ENCODE assay signal across 8 cellular contexts in the genomic region with DNA sequence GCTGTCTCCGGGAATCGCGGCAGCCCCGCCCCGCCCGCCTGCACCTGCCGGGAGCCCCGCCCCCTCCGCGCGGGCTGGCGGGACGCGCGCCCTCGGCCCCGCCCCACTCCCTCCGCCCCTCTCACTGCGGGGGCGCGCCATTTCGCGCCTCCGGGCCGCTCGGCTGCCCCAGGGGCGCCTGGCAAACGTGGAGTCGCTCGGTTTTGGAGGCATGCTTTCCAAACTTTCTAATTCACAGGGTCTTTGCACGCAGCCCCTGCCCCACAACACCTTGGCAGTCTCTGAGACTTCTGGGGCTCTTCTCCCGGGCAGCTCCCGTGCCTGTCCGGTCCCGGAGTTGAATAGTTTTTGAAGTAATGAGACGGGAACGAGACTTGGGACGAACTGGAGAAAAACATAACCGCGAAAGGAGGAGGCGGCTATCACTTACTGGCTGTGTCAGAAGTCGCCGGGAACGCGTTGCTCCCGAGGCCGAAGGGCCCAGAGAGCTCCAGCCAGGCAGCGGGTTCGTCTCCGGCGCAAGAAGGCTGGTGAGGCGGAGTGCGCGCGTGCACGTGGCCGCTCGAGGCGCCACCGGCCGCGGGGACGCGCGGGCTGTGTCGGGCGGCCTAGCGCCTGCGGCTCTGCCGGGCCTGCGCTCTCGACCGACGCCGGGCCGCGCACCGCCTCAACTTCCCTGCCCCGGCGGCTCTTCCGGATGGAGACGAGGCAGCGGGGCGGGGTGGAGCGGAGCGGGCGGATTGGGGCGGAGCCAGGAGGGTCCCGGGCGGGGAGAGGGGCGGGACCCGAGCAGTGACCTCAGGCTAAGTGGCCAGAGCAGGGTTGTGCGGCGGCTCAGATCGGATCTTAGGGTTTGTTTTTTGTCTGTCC. TPM values are rescaled to one million over a fixed set of nuclear protein-coding genes. Genes with fewer than 3 reads are reported as not detected.
DNase-seq lines count a peak whose midpoint lies in the region; ATAC-seq and TF ChIP-seq lines count a peak whose summit lies in the region.

A gene (minus strand): TSS at position 699 of the 870 bp plus-strand sequence. CDS start 3,436 bp downstream, outside the sequence.

- H3K27ac ChIP-seq in muscle layer of colon (ENCODE audit: low read depth, low read length) = peak within 1 kb of the TSS; percentile 100

- DNase-seq in DMS53 (lab: John Stamatoyannopoulos, UW) = peak; percentile 96
- DNase-seq in activated T-cell treated with anti-CD3 and anti-CD28 coated beads, Interleukin-2, amount 50 U/mL, for 24 hours = peak; percentile 93
- DNase-seq in stimulated activated CD8-positive, alpha-beta memory T cell treated with anti-CD3 and anti-CD28 coated beads, Interleukin-7, amount 100 ng/mL, for 24 hours (ENCODE audit: low read depth) = peak; percentile 73

- H3K27me3 Mint-ChIP-seq in IgD-negative memory B cell = no peaks in the 10 kb centered on the region
- H3K27me3 Mint-ChIP-seq in activated T-cell treated with anti-CD3 and anti-CD28 coated beads, Interleukin-2, amount 50 U/mL, for 24 hours = no peaks in the 10 kb centered on the region

- H3K4me3 ChIP-seq in muscle layer of colon (ENCODE audit: low read depth in 1 of 2, low read length in 2 of 2) = peak within 1 kb of the TSS; percentile 95 to 99

- peaks cover 3% of the 10 kb centered on the region for H3K4me1 ChIP-seq in muscle layer of colon (ENCODE audit: insufficient read depth, low read length)

- peak within 1 kb of the TSS; percentile 81 to 94 (median 94) for H3K27ac Mint-ChIP-seq in IgD-negative memory B cell
- H3K27ac Mint-ChIP-seq in activated T-cell treated with anti-CD3 and anti-CD28 coated beads, Interleukin-2, amount 50 U/mL, for 24 hours = peak within 1 kb of the TSS; percentile 97

- peaks cover 0 to 2% (median 0%) of the 10 kb centered on the region in 3 donors for H3K9me3 Mint-ChIP-seq in IgD-negative memory B cell
- peaks cover 3% of the 10 kb centered on the region for H3K9me3 Mint-ChIP-seq in activated T-cell treated with anti-CD3 and anti-CD28 coated beads, Interleukin-2, amount 50 U/mL, for 24 hours

- H3K36me3 Mint-ChIP-seq in IgD-negative memory B cell = peaks cover 6% of the 10 kb centered on the region
- peaks cover 70% of the 10 kb centered on the region for H3K36me3 Mint-ChIP-seq in activated T-cell treated with anti-CD3 and anti-CD28 coated beads, Interleukin-2, amount 50 U/mL, for 24 hours (ENCODE audit: low read depth)

- ATAC-seq in GM21576 (IDR thresholded peaks at IDR 0.05; ENCODE audit: unreplicated experiment) = peak; percentile 94
- peak; percentile 98 for ATAC-seq in esophagus mucosa

- peak within 1 kb of the TSS; percentile 78 for H3K9ac ChIP-seq in muscle layer of colon (ENCODE audit: low read length)

- no peaks in the 10 kb centered on the region for H3K27me3 ChIP-seq in muscle layer of colon (ENCODE audit: control insufficient read depth in 1 of 2, insufficient read depth in 2 of 2, low read length in 2 of 2)

- peaks cover 7% of the 10 kb centered on the region for H3K36me3 ChIP-seq in muscle layer of colon (ENCODE audit: insufficient read depth, low read length)

- H3K4me1 Mint-ChIP-seq in IgD-negative memory B cell = peaks cover 16 to 31% (median 24%) of the 10 kb centered on the region in 3 donors
- peaks cover 49% of the 10 kb centered on the region for H3K4me1 Mint-ChIP-seq in activated T-cell treated with anti-CD3 and anti-CD28 coated beads, Interleukin-2, amount 50 U/mL, for 24 hours (ENCODE audit: low read depth)

- H3K4me3 Mint-ChIP-seq in IgD-negative memory B cell = peak within 1 kb of the TSS; percentile 89 to 98 (median 94)
- H3K4me3 Mint-ChIP-seq in activated T-cell treated with anti-CD3 and anti-CD28 coated beads, Interleukin-2, amount 50 U/mL, for 24 hours = peak within 1 kb of the TSS; percentile 89

- H3K9me3 ChIP-seq in muscle layer of colon (ENCODE audit: low read length) = no peaks in the 10 kb centered on the region

TF ChIP-seq in PFSK-1, 5 proteins besides CTCF, POLR2A, EP300 and RAD21:
- TF ChIP-seq POLR2AphosphoS5 (IDR thresholded peaks at IDR 0.05; ENCODE audit: low read depth, low read length) (0 out of 2 replicates have a peak, but pooled peaks have one; percentile 25), SIN3A (IDR thresholded peaks at IDR 0.05; ENCODE audit: borderline replicate concordance, insufficient read depth, low read length) (0 out of 2 replicates have a peak, but pooled peaks have one; percentile 26), TAF1 (IDR thresholded peaks at IDR 0.05; ENCODE audit: borderline replicate concordance, insufficient read depth, low read length) (no peak), FOXP2 (optimal IDR thresholded peaks at IDR 0.05; ENCODE audit: borderline replicate concordance, extremely low read depth, extremely low read length, insufficient read depth) (peak; percentile 54)
- TF ChIP-seq, protein P1, sequence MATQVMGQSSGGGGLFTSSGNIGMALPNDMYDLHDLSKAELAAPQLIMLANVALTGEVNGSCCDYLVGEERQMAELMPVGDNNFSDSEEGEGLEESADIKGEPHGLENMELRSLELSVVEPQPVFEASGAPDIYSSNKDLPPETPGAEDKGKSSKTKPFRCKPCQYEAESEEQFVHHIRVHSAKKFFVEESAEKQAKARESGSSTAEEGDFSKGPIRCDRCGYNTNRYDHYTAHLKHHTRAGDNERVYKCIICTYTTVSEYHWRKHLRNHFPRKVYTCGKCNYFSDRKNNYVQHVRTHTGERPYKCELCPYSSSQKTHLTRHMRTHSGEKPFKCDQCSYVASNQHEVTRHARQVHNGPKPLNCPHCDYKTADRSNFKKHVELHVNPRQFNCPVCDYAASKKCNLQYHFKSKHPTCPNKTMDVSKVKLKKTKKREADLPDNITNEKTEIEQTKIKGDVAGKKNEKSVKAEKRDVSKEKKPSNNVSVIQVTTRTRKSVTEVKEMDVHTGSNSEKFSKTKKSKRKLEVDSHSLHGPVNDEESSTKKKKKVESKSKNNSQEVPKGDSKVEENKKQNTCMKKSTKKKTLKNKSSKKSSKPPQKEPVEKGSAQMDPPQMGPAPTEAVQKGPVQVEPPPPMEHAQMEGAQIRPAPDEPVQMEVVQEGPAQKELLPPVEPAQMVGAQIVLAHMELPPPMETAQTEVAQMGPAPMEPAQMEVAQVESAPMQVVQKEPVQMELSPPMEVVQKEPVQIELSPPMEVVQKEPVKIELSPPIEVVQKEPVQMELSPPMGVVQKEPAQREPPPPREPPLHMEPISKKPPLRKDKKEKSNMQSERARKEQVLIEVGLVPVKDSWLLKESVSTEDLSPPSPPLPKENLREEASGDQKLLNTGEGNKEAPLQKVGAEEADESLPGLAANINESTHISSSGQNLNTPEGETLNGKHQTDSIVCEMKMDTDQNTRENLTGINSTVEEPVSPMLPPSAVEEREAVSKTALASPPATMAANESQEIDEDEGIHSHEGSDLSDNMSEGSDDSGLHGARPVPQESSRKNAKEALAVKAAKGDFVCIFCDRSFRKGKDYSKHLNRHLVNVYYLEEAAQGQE (IDR thresholded peaks at IDR 0.05; ENCODE audit: insufficient read depth in 1 of 2, low read depth in 2 of 2, low read length in 2 of 2) = 0 out of 4 replicates have a peak, but pooled peaks of 1 of the 2 experiments have one; percentile 28

RNA-seq across cellular contexts. Expression of the gene that starts here (rescaled TPM):
- polyA plus RNA-seq in IgD-negative memory B cell = 31.6 TPM
- 10.4 TPM for polyA plus RNA-seq in PFSK-1 (2012; ENCODE audit: insufficient read length, low read depth)
- total RNA-seq in esophagus mucosa = 15.6 TPM

Comparison
In these comparisons a context has a peak if more than half of its experiments do, and no peak if none do; other contexts are left out.
1. Peak in every context shown above with its lines: DNase-seq, ATAC-seq, H3K4me3 ChIP-seq and H3K27ac ChIP-seq.